In the genomic region with DNA sequence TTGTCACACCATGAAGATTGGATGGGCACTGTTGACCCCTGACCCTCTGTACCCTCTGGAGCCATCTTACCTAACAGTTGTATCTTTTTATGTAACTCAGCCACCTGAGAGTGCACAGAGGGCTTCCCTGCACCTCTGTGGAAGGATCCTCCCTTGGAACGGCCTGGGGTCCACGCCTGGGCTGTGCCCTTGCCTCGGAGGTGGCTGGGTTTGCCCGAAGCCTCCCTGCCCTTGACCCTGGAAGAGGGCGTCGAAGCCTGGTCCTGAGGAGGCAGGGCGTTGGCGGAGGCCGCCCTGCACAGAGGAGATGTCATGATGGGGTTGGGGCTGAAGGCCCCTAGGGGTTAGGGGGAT, we compare ENCODE assay signal across 9 cellular contexts. TPM values are rescaled to one million over a fixed set of nuclear protein-coding genes. Genes with fewer than 3 reads are reported as not detected.
DNase-seq lines count a peak whose midpoint lies in the region; ATAC-seq and TF ChIP-seq lines count a peak whose summit lies in the region.
"Had no signal": no experiment of that assay in that cellular context is flagged by ENCODE, and none has a peak within 500 bp of the region (broad histone marks: within the 10 kb centered on the region; RNA-seq: fewer than 3 reads in every experiment).

No MANE protein-coding gene starts in this region.

- intact Hi-C loops in CD4-positive, alpha-beta memory T cell (cut with micrococcal nuclease): loop anchor here (1.0 kb wide), 10 partner anchors 12 to 279 kb away; partner anchors contain the start of genes CCDC159, ECSIT, ELOF1 and SPC24

- peak overlapping the region; percentile 39 for H3K9ac ChIP-seq in iPS-18a (ENCODE audit: low read length)

- peaks cover 14 to 31% (median 23%) of the 10 kb centered on the region in 4 donors for H3K4me1 Mint-ChIP-seq in CD4-positive, alpha-beta memory T cell

- ATAC-seq in HG02571 (IDR thresholded peaks at IDR 0.05; ENCODE audit: unreplicated experiment): no peak

- peaks cover 2 to 3% of the 10 kb centered on the region in 2 donors for H3K27me3 Mint-ChIP-seq in CD4-positive, alpha-beta memory T cell

- H3K4me1 ChIP-seq in CD4-positive, alpha-beta memory T cell (ENCODE audit: insufficient read depth, low read length): peaks cover 19% of the 10 kb centered on the region
- no peaks in the 10 kb centered on the region for H3K4me1 ChIP-seq in iPS-18a (ENCODE audit: control insufficient read depth, low read depth, low read length)

- peak overlapping the region; percentile 95 to 100 (median 98) for H3K27ac Mint-ChIP-seq in CD4-positive, alpha-beta memory T cell

- no peaks in the 10 kb centered on the region for H3K9me3 ChIP-seq in CD4-positive, alpha-beta memory T cell (ENCODE audit: control insufficient read depth in 1 of 2, low read length in 2 of 2)
- no peaks in the 10 kb centered on the region for H3K9me3 ChIP-seq in iPS-18a (ENCODE audit: control insufficient read depth, low read depth, low read length)

- CTCF ChIA-PET in CD4-positive, alpha-beta memory T cell (lab: Charles Lee; ENCODE audit: partially characterized antibody): interaction anchor here (0.6 to 4.0 kb wide), 6 partner anchors 8 to 94 kb away, joined by 3 to 22 read pairs (median 7); partner anchors contain the start of gene EPOR

- H3K36me3 Mint-ChIP-seq in CD4-positive, alpha-beta memory T cell: peaks cover 11 to 18% of the 10 kb centered on the region in 2 donors

- H3K9me3 Mint-ChIP-seq in CD4-positive, alpha-beta memory T cell: peaks cover 0 to 4% (median 0%) of the 10 kb centered on the region in 8 donors

- no peaks in the 10 kb centered on the region for H3K27me3 ChIP-seq in CD4-positive, alpha-beta memory T cell (ENCODE audit: insufficient read depth, low read length)
- H3K27me3 ChIP-seq in H7 (ENCODE audit: control insufficient read depth, insufficient read depth, low read length) (no peaks in the 10 kb centered on the region), iPS-18a (ENCODE audit: control insufficient read depth, insufficient read depth, low read length) (no peaks in the 10 kb centered on the region)

- peaks cover 14% of the 10 kb centered on the region for H3K36me3 ChIP-seq in CD4-positive, alpha-beta memory T cell (ENCODE audit: insufficient read depth, low read length)
- H3K36me3 ChIP-seq in H7 (replicated peaks; ENCODE audit: control insufficient read depth, insufficient read depth, low read length) (peaks cover 17% of the 10 kb centered on the region), iPS-18a (ENCODE audit: control insufficient read depth, low read depth, low read length) (peaks cover 14% of the 10 kb centered on the region)

- no peak for DNase-seq in CD4-positive, alpha-beta memory T cell
- DNase-seq in H7 (no peak), NCI-H774 (lab: John Stamatoyannopoulos, UW) (no peak), NK-92 (lab: John Stamatoyannopoulos, UW; ENCODE audit: unreplicated experiment) (no peak)

- peak overlapping the region; percentile 74 for H3K27ac ChIP-seq in CD4-positive, alpha-beta memory T cell (ENCODE audit: low read depth, low read length)
- H3K27ac ChIP-seq in iPS-18a (ENCODE audit: low read length) (peak overlapping the region; percentile 13), temporal lobe (ENCODE audit: low read depth, low read length) (peak overlapping the region; percentile 98)

- TF ChIP-seq CTCF in WI38 (IDR thresholded peaks at IDR 0.05; ENCODE audit: low read depth, low read length): no peak

- POLR2A ChIA-PET in CD4-positive, alpha-beta memory T cell (lab: Charles Lee; ENCODE audit: partially characterized antibody): interaction anchor here (0.9 to 3.0 kb wide), 9 partner anchors 13 to 1616 kb away, joined by 3 to 32 read pairs (median 4); partner anchors contain the start of genes FBXL12 and SWSAP1

- H3K4me3 Mint-ChIP-seq in CD4-positive, alpha-beta memory T cell: peak overlapping the region; percentile 97 to 100 (median 99)

- peak overlapping the region; percentile 95 to 97 for H3K4me3 ChIP-seq in CD4-positive, alpha-beta memory T cell (ENCODE audit: low read length in 2 of 2)
- H3K4me3 ChIP-seq in H7 (ENCODE audit: insufficient read depth, low read depth, low read length): peak overlapping the region; percentile 38
- H3K4me3 ChIP-seq in WI38 (ENCODE audit: low read depth, low read length): peak overlapping the region; percentile 96
- H3K4me3 ChIP-seq in iPS-18a (ENCODE audit: low read length): peak overlapping the region; percentile 63

RNA-seq across cellular contexts. Expression of gene ODAD3, which starts 0.2 kb away (rescaled TPM):
- total RNA-seq in CD4-positive, alpha-beta memory T cell: not detected
- not detected for polyA plus RNA-seq in CD4-positive, alpha-beta memory T cell
- total RNA-seq in H7 (2014; rRNA removed; shearing (Covaris generic)): 0.66 and 1.4 TPM in 2 replicates
- 0.49 TPM for total RNA-seq in temporal lobe

RNA-seq across cellular contexts. Expression of gene PRKCSH, which starts 0.8 kb away (rescaled TPM):
- total RNA-seq in CD4-positive, alpha-beta memory T cell: 100 to 1,000 TPM; 300 TPM
- polyA plus RNA-seq in CD4-positive, alpha-beta memory T cell: 10 to 100 TPM; 14.0 to 63.6 TPM
- 97.7 and 108 TPM in 2 replicates for total RNA-seq in H7 (2014; rRNA removed; shearing (Covaris generic))
- 47.5 TPM for total RNA-seq in temporal lobe

RNA-seq across cellular contexts. Expression of gene RGL3, which starts 15.6 kb away (rescaled TPM):
- total RNA-seq in CD4-positive, alpha-beta memory T cell: not detected
- polyA plus RNA-seq in CD4-positive, alpha-beta memory T cell: not detected
- total RNA-seq in H7 (2014; rRNA removed; shearing (Covaris generic)): 1.6 and 7.8 TPM in 2 replicates
- 0.25 TPM for total RNA-seq in temporal lobe

RNA-seq across cellular contexts. Expression of gene ELAVL3, which starts 46.2 kb away (rescaled TPM):
- not detected for total RNA-seq in CD4-positive, alpha-beta memory T cell
- polyA plus RNA-seq in CD4-positive, alpha-beta memory T cell: not detected
- total RNA-seq in H7 (2014; rRNA removed; shearing (Covaris generic)): 0.17 and 0.52 TPM in 2 replicates
- total RNA-seq in temporal lobe: 132 TPM
- total RNA-seq: M059J had no signal

RNA-seq across cellular contexts. Expression of gene EPOR, which starts 50.6 kb away (rescaled TPM):
- total RNA-seq in CD4-positive, alpha-beta memory T cell: 1 to 10 TPM; 8.4 to 8.8 TPM
- 10 to 100 TPM in 1 of 2 donors, 1 to 10 TPM in 1; 6.3 to 12.1 TPM for polyA plus RNA-seq in CD4-positive, alpha-beta memory T cell
- 14.9 and 15.8 TPM in 2 replicates for total RNA-seq in H7 (2014; rRNA removed; shearing (Covaris generic))
- total RNA-seq in temporal lobe: 2.7 TPM

Comparison
In these comparisons a context has a peak if more than half of its experiments do, and no peak if none do; other contexts are left out.
1. H3K27ac ChIP-seq: peak in every context shown above with its lines; median percentile 98 in temporal lobe; 74 in CD4-positive, alpha-beta memory T cell; 13 in iPS-18a.
2. H3K4me3 ChIP-seq: peak in every context shown above with its lines; median percentile 96 in CD4-positive, alpha-beta memory T cell; 96 in WI38; 63 in iPS-18a; 38 in H7.